13 cellular contexts compared by ENCODE assay signal in the genomic region with DNA sequence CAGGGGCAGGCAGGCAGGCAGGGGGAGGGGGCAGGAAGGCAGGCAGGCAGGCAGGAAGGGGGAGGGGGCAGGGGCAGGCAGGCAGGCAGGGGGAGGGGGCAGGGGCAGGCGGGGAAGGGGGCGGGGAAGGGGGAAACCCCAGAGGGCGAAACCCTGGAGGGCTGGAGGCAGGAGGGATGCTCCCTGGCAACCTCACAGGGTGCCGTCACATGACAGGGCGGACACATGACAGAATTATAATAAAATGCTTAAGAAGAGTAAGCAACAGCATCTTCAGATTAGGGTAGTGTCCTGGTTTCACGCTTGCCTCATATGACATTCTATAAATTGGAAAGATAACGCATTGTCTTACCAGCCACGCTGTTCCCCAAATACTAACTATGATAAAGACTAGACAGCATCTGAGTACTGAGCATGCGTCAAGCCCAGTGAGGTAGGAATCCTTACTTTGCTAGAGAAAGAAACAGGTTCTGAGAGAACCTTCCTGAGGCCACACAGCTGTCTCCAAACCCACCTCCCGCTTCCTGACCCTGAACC.
DNase-seq lines count a peak whose midpoint lies in the region; ATAC-seq and TF ChIP-seq lines count a peak whose summit lies in the region.
"Had no signal": no experiment of that assay in that cellular context is flagged by ENCODE, and none has a peak within 500 bp of the region (broad histone marks: within the 10 kb centered on the region; RNA-seq: fewer than 3 reads in every experiment).

No MANE protein-coding gene starts in this region.

- no peak for TF ChIP-seq EP300 in Ishikawa (IDR thresholded peaks at IDR 0.05; ENCODE audit: borderline replicate concordance)

- no peaks in the 10 kb centered on the region for H3K9me3 Mint-ChIP-seq in activated naive CD4-positive, alpha-beta T cell treated with anti-CD3 and anti-CD28 coated beads, Interleukin-2, amount 10 ng/mL, durations not matched to agents 7 days and 5 days
- no peaks in the 10 kb centered on the region for H3K9me3 Mint-ChIP-seq in activated T-helper 2 cell treated with anti-CD3 and anti-CD28 coated beads, Interferon-gamma antibody, Interleukin-2, Interleukin-4, amounts not matched to agents 10 μg/mL and 5 μg/mL and 100 μg/mL, durations not matched to agents 14 hours and 24 hours and 36 hours
- H3K9me3 Mint-ChIP-seq: CD8-positive, alpha-beta T cell had no signal

- no peak for TF ChIP-seq RAD21 in Ishikawa (IDR thresholded peaks at IDR 0.05; ENCODE audit: low read depth)

- CTCF ChIA-PET in activated naive CD4-positive, alpha-beta T cell treated with anti-CD3 and anti-CD28 coated beads, Interleukin-2, amount 10 ng/mL, durations not matched to agents 7 days and 5 days (lab: Charles Lee), result no interaction called here

- no peaks in the 10 kb centered on the region for H3K36me3 Mint-ChIP-seq in activated naive CD4-positive, alpha-beta T cell treated with anti-CD3 and anti-CD28 coated beads, Interleukin-2, amount 10 ng/mL, durations not matched to agents 7 days and 5 days
- H3K36me3 Mint-ChIP-seq in activated T-helper 2 cell treated with anti-CD3 and anti-CD28 coated beads, Interferon-gamma antibody, Interleukin-2, Interleukin-4, amounts not matched to agents 10 μg/mL and 5 μg/mL and 100 μg/mL, durations not matched to agents 14 hours and 24 hours and 36 hours (ENCODE audit: low read depth), result no peaks in the 10 kb centered on the region
- H3K36me3 Mint-ChIP-seq: CD8-positive, alpha-beta T cell had no signal

- no peak overlapping the region for H3K4me3 Mint-ChIP-seq in activated naive CD4-positive, alpha-beta T cell treated with anti-CD3 and anti-CD28 coated beads, Interleukin-2, amount 10 ng/mL, durations not matched to agents 7 days and 5 days
- H3K4me3 Mint-ChIP-seq in activated T-helper 2 cell treated with anti-CD3 and anti-CD28 coated beads, Interferon-gamma antibody, Interleukin-2, Interleukin-4, amounts not matched to agents 10 μg/mL and 5 μg/mL and 100 μg/mL, durations not matched to agents 14 hours and 24 hours and 36 hours (ENCODE audit: low read depth), result no peak overlapping the region
- H3K4me3 Mint-ChIP-seq: CD8-positive, alpha-beta T cell had no signal

- H3K4me1 Mint-ChIP-seq in activated naive CD4-positive, alpha-beta T cell treated with anti-CD3 and anti-CD28 coated beads, Interleukin-2, amount 10 ng/mL, durations not matched to agents 7 days and 5 days, result peaks cover 14% of the 10 kb centered on the region
- H3K4me1 Mint-ChIP-seq in activated T-helper 2 cell treated with anti-CD3 and anti-CD28 coated beads, Interferon-gamma antibody, Interleukin-2, Interleukin-4, amounts not matched to agents 10 μg/mL and 5 μg/mL and 100 μg/mL, durations not matched to agents 14 hours and 24 hours and 36 hours (ENCODE audit: low read depth), result no peaks in the 10 kb centered on the region

- intact Hi-C loops in activated T-helper 2 cell treated with anti-CD3 and anti-CD28 coated beads, Interferon-gamma antibody, Interleukin-2, Interleukin-4, amounts not matched to agents 10 μg/mL and 5 μg/mL and 100 μg/mL, durations not matched to agents 14 hours and 24 hours and 36 hours (cut with micrococcal nuclease), result no loop called here
- intact Hi-C loops in posterior vena cava (cut with DNase I), result no loop called here

- no peak for ATAC-seq in GM21367 (IDR thresholded peaks at IDR 0.05; ENCODE audit: unreplicated experiment)
- ATAC-seq: CD8-positive, alpha-beta T cell had no signal

- peak overlapping the region; percentile 62 for H3K27ac Mint-ChIP-seq in activated naive CD4-positive, alpha-beta T cell treated with anti-CD3 and anti-CD28 coated beads, Interleukin-2, amount 10 ng/mL, durations not matched to agents 7 days and 5 days
- H3K27ac Mint-ChIP-seq in activated T-helper 2 cell treated with anti-CD3 and anti-CD28 coated beads, Interferon-gamma antibody, Interleukin-2, Interleukin-4, amounts not matched to agents 10 μg/mL and 5 μg/mL and 100 μg/mL, durations not matched to agents 14 hours and 24 hours and 36 hours, result no peak overlapping the region
- H3K27ac Mint-ChIP-seq: CD8-positive, alpha-beta T cell; progenitor cell of endocrine pancreas had no signal

- H3K27me3 Mint-ChIP-seq in activated naive CD4-positive, alpha-beta T cell treated with anti-CD3 and anti-CD28 coated beads, Interleukin-2, amount 10 ng/mL, durations not matched to agents 7 days and 5 days, result peaks cover 11% of the 10 kb centered on the region
- H3K27me3 Mint-ChIP-seq in activated T-helper 2 cell treated with anti-CD3 and anti-CD28 coated beads, Interferon-gamma antibody, Interleukin-2, Interleukin-4, amounts not matched to agents 10 μg/mL and 5 μg/mL and 100 μg/mL, durations not matched to agents 14 hours and 24 hours and 36 hours (ENCODE audit: low read depth), result no peaks in the 10 kb centered on the region
- H3K27me3 Mint-ChIP-seq: progenitor cell of endocrine pancreas had no signal

- DNase-seq in activated naive CD4-positive, alpha-beta T cell treated with anti-CD3 and anti-CD28 coated beads, Interleukin-2, amount 10 ng/mL, durations not matched to agents 7 days and 5 days, result peak; percentile 62
- DNase-seq in activated naive CD4-positive, alpha-beta T cell treated with Interleukin-2 at 50 U/mL for 16 hours, result no peak
- peak; percentile 11 for DNase-seq in activated T-helper 2 cell treated with anti-CD3 and anti-CD28 coated beads, Interferon-gamma antibody, Interleukin-2, Interleukin-4, amounts not matched to agents 10 μg/mL and 5 μg/mL and 100 μg/mL, durations not matched to agents 14 hours and 24 hours and 36 hours (ENCODE audit: low spot score)
- DNase-seq in posterior vena cava (ENCODE audit: low spot score) (peak; percentile 50), KG1 (lab: John Stamatoyannopoulos, UW) (no peak)
- DNase-seq in activated effector memory CD4-positive, alpha-beta T cell treated with anti-CD3 and anti-CD28 coated beads, Interleukin-2, amount 50 U/mL, for 16 hours, result no peak
- DNase-seq: anterior cingulate cortex; CD8-positive, alpha-beta T cell; NCI-H226; stimulated activated CD4-positive, alpha-beta T cell treated with anti-CD3 and anti-CD28 coated beads, Interleukin-1b, Interleukin-23, amount 100 ng/mL, for 48 hours had no signal

TF ChIP-seq in Ishikawa, 13 proteins besides CTCF, POLR2A, EP300 and RAD21:
- TF ChIP-seq, protein P1, sequence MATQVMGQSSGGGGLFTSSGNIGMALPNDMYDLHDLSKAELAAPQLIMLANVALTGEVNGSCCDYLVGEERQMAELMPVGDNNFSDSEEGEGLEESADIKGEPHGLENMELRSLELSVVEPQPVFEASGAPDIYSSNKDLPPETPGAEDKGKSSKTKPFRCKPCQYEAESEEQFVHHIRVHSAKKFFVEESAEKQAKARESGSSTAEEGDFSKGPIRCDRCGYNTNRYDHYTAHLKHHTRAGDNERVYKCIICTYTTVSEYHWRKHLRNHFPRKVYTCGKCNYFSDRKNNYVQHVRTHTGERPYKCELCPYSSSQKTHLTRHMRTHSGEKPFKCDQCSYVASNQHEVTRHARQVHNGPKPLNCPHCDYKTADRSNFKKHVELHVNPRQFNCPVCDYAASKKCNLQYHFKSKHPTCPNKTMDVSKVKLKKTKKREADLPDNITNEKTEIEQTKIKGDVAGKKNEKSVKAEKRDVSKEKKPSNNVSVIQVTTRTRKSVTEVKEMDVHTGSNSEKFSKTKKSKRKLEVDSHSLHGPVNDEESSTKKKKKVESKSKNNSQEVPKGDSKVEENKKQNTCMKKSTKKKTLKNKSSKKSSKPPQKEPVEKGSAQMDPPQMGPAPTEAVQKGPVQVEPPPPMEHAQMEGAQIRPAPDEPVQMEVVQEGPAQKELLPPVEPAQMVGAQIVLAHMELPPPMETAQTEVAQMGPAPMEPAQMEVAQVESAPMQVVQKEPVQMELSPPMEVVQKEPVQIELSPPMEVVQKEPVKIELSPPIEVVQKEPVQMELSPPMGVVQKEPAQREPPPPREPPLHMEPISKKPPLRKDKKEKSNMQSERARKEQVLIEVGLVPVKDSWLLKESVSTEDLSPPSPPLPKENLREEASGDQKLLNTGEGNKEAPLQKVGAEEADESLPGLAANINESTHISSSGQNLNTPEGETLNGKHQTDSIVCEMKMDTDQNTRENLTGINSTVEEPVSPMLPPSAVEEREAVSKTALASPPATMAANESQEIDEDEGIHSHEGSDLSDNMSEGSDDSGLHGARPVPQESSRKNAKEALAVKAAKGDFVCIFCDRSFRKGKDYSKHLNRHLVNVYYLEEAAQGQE (IDR thresholded peaks at IDR 0.05; ENCODE audit: low read depth), result no peak
- TF ChIP-seq, protein P2, sequence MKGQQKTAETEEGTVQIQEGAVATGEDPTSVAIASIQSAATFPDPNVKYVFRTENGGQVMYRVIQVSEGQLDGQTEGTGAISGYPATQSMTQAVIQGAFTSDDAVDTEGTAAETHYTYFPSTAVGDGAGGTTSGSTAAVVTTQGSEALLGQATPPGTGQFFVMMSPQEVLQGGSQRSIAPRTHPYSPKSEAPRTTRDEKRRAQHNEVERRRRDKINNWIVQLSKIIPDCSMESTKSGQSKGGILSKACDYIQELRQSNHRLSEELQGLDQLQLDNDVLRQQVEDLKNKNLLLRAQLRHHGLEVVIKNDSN (IDR thresholded peaks at IDR 0.05), result peak; percentile 66
- TF ChIP-seq FOXM1 (IDR thresholded peaks at IDR 0.05; ENCODE audit: borderline replicate concordance, low read depth), result no peak
- TF ChIP-seq TCF12 (IDR thresholded peaks at IDR 0.05; ENCODE audit: low read depth), result no peak
- no peak for TF ChIP-seq TAF1 (IDR thresholded peaks at IDR 0.05; ENCODE audit: low read depth)

Comparison
In these comparisons a context has a peak if more than half of its experiments do, and no peak if none do; other contexts are left out.
1. DNase-seq: peak in activated naive CD4-positive, alpha-beta T cell treated with anti-CD3 and anti-CD28 coated beads, Interleukin-2, amount 10 ng/mL, durations not matched to agents 7 days and 5 days (single experiment), activated T-helper 2 cell treated with anti-CD3 and anti-CD28 coated beads, Interferon-gamma antibody, Interleukin-2, Interleukin-4, amounts not matched to agents 10 μg/mL and 5 μg/mL and 100 μg/mL, durations not matched to agents 14 hours and 24 hours and 36 hours (single experiment) and posterior vena cava (single experiment); none in activated naive CD4-positive, alpha-beta T cell treated with Interleukin-2 at 50 U/mL for 16 hours (single experiment), activated effector memory CD4-positive, alpha-beta T cell treated with anti-CD3 and anti-CD28 coated beads, Interleukin-2, amount 50 U/mL, for 16 hours (single experiment) and KG1 (single experiment).